14 cellular contexts compared by ENCODE assay signal in the genomic region with DNA sequence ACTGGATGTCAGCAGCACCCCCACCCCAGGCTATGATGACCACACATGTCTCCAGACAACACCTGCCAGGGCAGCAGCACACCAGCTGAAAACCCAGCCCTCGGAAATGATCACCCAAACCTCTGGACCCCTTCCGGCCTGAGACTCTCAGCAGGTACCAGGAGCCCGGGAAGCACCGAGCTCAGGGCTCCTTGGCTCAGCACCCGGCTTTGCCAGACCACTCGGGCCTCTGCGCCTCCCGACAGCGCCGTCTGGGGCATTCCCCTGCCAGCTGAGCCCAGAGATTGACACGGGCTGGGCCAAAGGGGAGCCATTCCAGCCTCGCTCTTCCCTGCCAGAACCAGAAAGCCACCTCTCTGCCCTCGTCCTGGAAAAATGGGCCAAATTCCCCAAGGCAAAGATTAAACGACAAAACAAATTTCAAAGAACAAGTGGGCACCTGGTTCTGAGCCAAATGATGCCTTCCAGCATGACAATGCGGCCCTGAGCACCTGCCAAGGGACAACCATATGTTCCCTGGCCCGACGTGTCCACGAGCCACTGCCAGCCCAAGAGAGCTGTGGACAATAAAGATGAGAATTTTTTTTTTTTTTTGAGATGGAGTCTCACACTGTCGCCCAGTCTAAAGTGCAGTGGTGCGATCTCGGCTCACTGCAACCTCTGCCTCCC. TPM values are rescaled to one million over a fixed set of nuclear protein-coding genes. Genes with fewer than 3 reads are reported as not detected.
DNase-seq lines count a peak whose midpoint lies in the region; ATAC-seq and TF ChIP-seq lines count a peak whose summit lies in the region.
"Had no signal": no experiment of that assay in that cellular context is flagged by ENCODE, and none has a peak within 500 bp of the region (broad histone marks: within the 10 kb centered on the region; RNA-seq: fewer than 3 reads in every experiment).

No MANE protein-coding gene starts in this region.

- H3K4me3 Mint-ChIP-seq in MCF 10A (ENCODE audit: unreplicated experiment) (no peak overlapping the region), natural killer cell (no peak overlapping the region)
- H3K4me3 Mint-ChIP-seq in CD8-positive, alpha-beta memory T cell: no peak overlapping the region
- H3K4me3 Mint-ChIP-seq: CD4-positive, CD25-positive, alpha-beta regulatory T cell; GM23338 had no signal

- no peak overlapping the region for H2BK12ac ChIP-seq in mesenchymal stem cell (ENCODE audit: low read length in 2 of 2)

- H3K9me3 Mint-ChIP-seq in MCF 10A (ENCODE audit: unreplicated experiment): no peaks in the 10 kb centered on the region
- H3K9me3 Mint-ChIP-seq in natural killer cell: no peaks in the 10 kb centered on the region
- H3K9me3 Mint-ChIP-seq in CD8-positive, alpha-beta memory T cell: peaks cover 0 to 7% (median 2%) of the 10 kb centered on the region in 5 donors

- intact Hi-C loops in breast epithelium (cut with DNase I; ENCODE audit: low total_unique reads): no loop called here
- intact Hi-C loops in MCF 10A (cut with micrococcal nuclease): no loop called here
- intact Hi-C loops in natural killer cell (cut with micrococcal nuclease): no loop called here

- no peak overlapping the region for H2BK15ac ChIP-seq in mesenchymal stem cell (ENCODE audit: low read depth, poor library complexity, severe bottlenecking)

- H3K27ac ChIP-seq in breast epithelium (peak overlapping the region; percentile 45 to 61), mesenchymal stem cell (ENCODE audit: low read length, poor library complexity, severe bottlenecking) (no peak overlapping the region)
- no peak overlapping the region for H3K27ac ChIP-seq in CD8-positive, alpha-beta memory T cell (ENCODE audit: low read depth, low read length)
- H3K27ac ChIP-seq: BLaER1 treated with 17β-estradiol and CSF1 and Interleukin-3, amounts not matched to agents 10 nM and 100 nM had no signal

- H3K27ac Mint-ChIP-seq in MCF 10A (ENCODE audit: low read depth, unreplicated experiment) (no peak overlapping the region), natural killer cell (no peak overlapping the region)
- no peak overlapping the region for H3K27ac Mint-ChIP-seq in CD8-positive, alpha-beta memory T cell
- H3K27ac Mint-ChIP-seq: CD4-positive, CD25-positive, alpha-beta regulatory T cell had no signal

- no peaks in the 10 kb centered on the region for H3K9me3 ChIP-seq in breast epithelium
- H3K9me3 ChIP-seq in mesenchymal stem cell (ENCODE audit: control insufficient read depth, low read length): peaks cover 15% of the 10 kb centered on the region
- H3K9me3 ChIP-seq in CD8-positive, alpha-beta memory T cell (ENCODE audit: low read length): no peaks in the 10 kb centered on the region

- H3K79me1 ChIP-seq in mesenchymal stem cell (replicated peaks; ENCODE audit: low read length, poor library complexity, severe bottlenecking): peaks cover 34% of the 10 kb centered on the region

- POLR2A ChIA-PET in MCF 10A (lab: Yijun Ruan, JAX): no interaction called here
- POLR2A ChIA-PET in CD8-positive, alpha-beta memory T cell (lab: Charles Lee): interaction anchor here (0.6 kb wide), 1 partner anchor 21 kb away, joined by 5 read pairs; no protein-coding TSS in a partner anchor

- DNase-seq in breast epithelium (ENCODE audit: low spot score in 2 of 2) (no peak), MCF 10A (ENCODE audit: unreplicated experiment) (no peak), cerebellum (ENCODE audit: low spot score) (peak; percentile 59), mesenchymal stem cell (no peak), natural killer cell (no peak), RPMI8226 (no peak)
- no peak for DNase-seq in CD8-positive, alpha-beta memory T cell
- DNase-seq: ACHN; Calu3; CD4-positive, CD25-positive, alpha-beta regulatory T cell; DMS 273 treated with DMSO at 0.1 percent for 48 hours; H7 had no signal

- no TSS peak for BruUV-seq in MCF 10A (replicated peaks; lab: Mats Ljungman, UMichigan)

- no peak for ATAC-seq in natural killer cell

- 89% methylated on average over 21 of the region's 21 CpGs for WGBS in mesenchymal stem cell

- H3K4ac ChIP-seq in mesenchymal stem cell (ENCODE audit: low read depth in 1 of 2, low read length in 2 of 2): no peak overlapping the region

- H2BK120ac ChIP-seq in mesenchymal stem cell (ENCODE audit: low read depth, low read length): no peak overlapping the region

- peak overlapping the region; percentile 30 for H2AK5ac ChIP-seq in mesenchymal stem cell (ENCODE audit: low read length, severe bottlenecking)

- H3K23ac ChIP-seq in mesenchymal stem cell (ENCODE audit: low read length in 2 of 2): no peak overlapping the region

- no peak for TF ChIP-seq POLR2A in breast epithelium (IDR thresholded peaks at IDR 0.05)

- no peaks in the 10 kb centered on the region for H3K27me3 Mint-ChIP-seq in MCF 10A (ENCODE audit: insufficient read depth, unreplicated experiment)
- H3K27me3 Mint-ChIP-seq in natural killer cell (ENCODE audit: low read depth in 2 of 2): peaks cover 8 to 22% of the 10 kb centered on the region in 2 donors
- peaks cover 10 to 47% of the 10 kb centered on the region in 2 donors for H3K27me3 Mint-ChIP-seq in CD8-positive, alpha-beta memory T cell

- H3K9ac ChIP-seq in mesenchymal stem cell (ENCODE audit: low read length): no peak overlapping the region
- H3K9ac ChIP-seq: BLaER1 treated with 17β-estradiol and CSF1 and Interleukin-3, amounts not matched to agents 10 nM and 100 nM had no signal

- no peak for TF ChIP-seq CTCF in breast epithelium (IDR thresholded peaks at IDR 0.05)
- no peak for TF ChIP-seq CTCF in MCF 10A (IDR thresholded peaks at IDR 0.05; ENCODE audit: unreplicated experiment)
- no peak for TF ChIP-seq CTCF in natural killer cell (IDR thresholded peaks at IDR 0.05)

- no peak overlapping the region for H2BK5ac ChIP-seq in mesenchymal stem cell (ENCODE audit: low read depth, low read length, poor library complexity, severe bottlenecking)

- no peaks in the 10 kb centered on the region for H3K4me1 ChIP-seq in breast epithelium
- H3K4me1 ChIP-seq in mesenchymal stem cell (ENCODE audit: control insufficient read depth, insufficient read depth, low read depth, low read length): peaks cover 11% of the 10 kb centered on the region
- H3K4me1 ChIP-seq in CD8-positive, alpha-beta memory T cell (ENCODE audit: insufficient read depth, low read length): no peaks in the 10 kb centered on the region

- no peak overlapping the region for H3K4me3 ChIP-seq in breast epithelium
- no peak overlapping the region for H3K4me3 ChIP-seq in mesenchymal stem cell (ENCODE audit: insufficient read depth in 1 of 2, low read depth in 1 of 2, low read length in 2 of 2)
- no peak overlapping the region for H3K4me3 ChIP-seq in CD8-positive, alpha-beta memory T cell (ENCODE audit: low read length)
- H3K4me3 ChIP-seq: BLaER1 treated with 17β-estradiol and CSF1 and Interleukin-3, amounts not matched to agents 10 nM and 100 nM; GM23338 had no signal

- H3K4me1 Mint-ChIP-seq in MCF 10A (ENCODE audit: insufficient read depth, unreplicated experiment): peaks cover 5% of the 10 kb centered on the region
- H3K4me1 Mint-ChIP-seq in natural killer cell: peaks cover 26 to 30% of the 10 kb centered on the region in 2 donors
- H3K4me1 Mint-ChIP-seq in CD8-positive, alpha-beta memory T cell: peaks cover 10 to 14% (median 10%) of the 10 kb centered on the region in 3 donors

- H2AFZ ChIP-seq in mesenchymal stem cell (ENCODE audit: low read depth, low read length): no peak overlapping the region
- H2AFZ ChIP-seq: GM23338 had no signal

- H3K36me3 ChIP-seq in breast epithelium (no peaks in the 10 kb centered on the region), mesenchymal stem cell (ENCODE audit: control insufficient read depth in 1 of 2, insufficient read depth in 2 of 2, low read depth in 1 of 2, low read length in 2 of 2) (peaks cover 0 to 8% of the 10 kb centered on the region in 2 experiments)
- no peaks in the 10 kb centered on the region for H3K36me3 ChIP-seq in CD8-positive, alpha-beta memory T cell (ENCODE audit: insufficient read depth, low read length)
- H3K36me3 ChIP-seq: BLaER1 treated with 17β-estradiol and CSF1 and Interleukin-3, amounts not matched to agents 10 nM and 100 nM had no signal

- no peak overlapping the region for H3K18ac ChIP-seq in mesenchymal stem cell (ENCODE audit: low read depth in 1 of 2, low read length in 2 of 2)

- CTCF ChIA-PET in MCF 10A (lab: Yijun Ruan, JAX): interaction anchor here (0.5 to 0.9 kb wide), 2 partner anchors 8 to 85 kb away, joined by 3 to 5 read pairs; no protein-coding TSS in a partner anchor
- CTCF ChIA-PET in CD8-positive, alpha-beta memory T cell (lab: Charles Lee): no interaction called here

- H3K27me3 ChIP-seq in breast epithelium (no peaks in the 10 kb centered on the region), mesenchymal stem cell (ENCODE audit: control insufficient read depth in 1 of 2, insufficient read depth in 1 of 2, low read length in 2 of 2) (peaks cover 0 to 78% of the 10 kb centered on the region in 2 experiments)
- H3K27me3 ChIP-seq in CD8-positive, alpha-beta memory T cell (ENCODE audit: insufficient read depth, low read length, poor library complexity, severe bottlenecking): no peaks in the 10 kb centered on the region
- H3K27me3 ChIP-seq: BLaER1 treated with 17β-estradiol and CSF1 and Interleukin-3, amounts not matched to agents 10 nM and 100 nM had no signal

- H3K14ac ChIP-seq in mesenchymal stem cell (ENCODE audit: low read length in 2 of 2): no peak overlapping the region

- H4K91ac ChIP-seq in mesenchymal stem cell (ENCODE audit: low read length): no peak overlapping the region

- no peak overlapping the region for H3K4me2 ChIP-seq in mesenchymal stem cell (ENCODE audit: low read length, poor library complexity, severe bottlenecking)
- H3K4me2 ChIP-seq: GM23338 had no signal

- peaks cover 6% of the 10 kb centered on the region for H3K36me3 Mint-ChIP-seq in MCF 10A (ENCODE audit: insufficient read depth, unreplicated experiment)
- H3K36me3 Mint-ChIP-seq in natural killer cell: no peaks in the 10 kb centered on the region
- peaks cover 0 to 4% (median 0%) of the 10 kb centered on the region in 3 donors for H3K36me3 Mint-ChIP-seq in CD8-positive, alpha-beta memory T cell
- H3K36me3 Mint-ChIP-seq: CD4-positive, CD25-positive, alpha-beta regulatory T cell had no signal

- no peak overlapping the region for H4K8ac ChIP-seq in mesenchymal stem cell (ENCODE audit: low read length)

RNA-seq across cellular contexts. Expression of gene CELSR1, which starts 59.3 kb away (rescaled TPM):
- total RNA-seq in breast epithelium (10 to 100 TPM in 2 of 3 donors, under 1 TPM in 1; 0.96 to 36.7 (median 21.2) TPM), MCF 10A (2022) (49.1 and 69.2 TPM in 2 replicates), cerebellum (7.8 TPM), natural killer cell (1 to 10 TPM in 2 of 3 donors, under 1 TPM in 1; 0.89 to 3.9 (median 1.9) TPM)
- polyA plus RNA-seq in mesenchymal stem cell (2013, experiment 1 of 2): 0.14 TPM
- polyA plus RNA-seq in mesenchymal stem cell (2013, experiment 2 of 2): 0.11 TPM
- total RNA-seq in CD8-positive, alpha-beta memory T cell: under 1 TPM; 0.15 to 0.33 TPM
- polyA plus RNA-seq in CD8-positive, alpha-beta memory T cell: 0.30 TPM

Comparison
In these comparisons a context has a peak if more than half of its experiments do, and no peak if none do; other contexts are left out.
1. H3K27ac ChIP-seq: peak in breast epithelium (2 of 2); none in mesenchymal stem cell (single experiment) and CD8-positive, alpha-beta memory T cell (single experiment).